ENCODE assay signal across 23 cellular contexts in the genomic region with DNA sequence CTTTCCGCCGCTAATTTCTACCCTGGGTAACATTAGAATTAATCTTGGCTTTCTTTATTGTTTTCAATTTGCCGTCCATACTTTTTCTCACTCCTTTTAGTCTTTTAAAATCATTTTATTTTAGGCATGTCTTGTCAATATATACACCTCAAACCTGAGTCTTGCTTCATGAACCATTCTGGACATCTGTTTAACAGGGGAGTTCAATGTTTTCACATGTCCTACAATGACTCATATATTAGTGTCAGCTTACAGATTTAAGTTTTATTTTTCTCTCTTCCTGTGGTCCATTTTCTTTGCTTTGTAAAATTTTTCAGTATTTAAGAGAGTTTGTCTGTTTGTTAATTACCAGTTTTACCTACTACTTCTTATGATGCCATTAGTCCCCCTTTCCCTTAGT.
"Had no signal": no experiment of that assay in that cellular context is flagged by ENCODE, and none has a peak within 500 bp of the region (broad histone marks: within the 10 kb centered on the region; RNA-seq: fewer than 3 reads in every experiment).

No MANE protein-coding gene starts in this region.

- H3K4me1 ChIP-seq: ascending aorta, esophagus muscularis mucosa, heart left ventricle, left ventricle myocardium inferior, tibial nerve had no signal

- H3K27me3 ChIP-seq: ascending aorta, esophagus muscularis mucosa, heart left ventricle, tibial nerve had no signal

- H3K36me3 ChIP-seq: ascending aorta, esophagus muscularis mucosa, heart left ventricle had no signal

- ATAC-seq: heart left ventricle; mucosa of descending colon; natural killer cell treated with Interleukin-12 subunit alpha and Interleukin-12 subunit beta and Interleukin-15 and Interleukin-18, amount 100 ng/mL, for 72 hours; right cardiac atrium; T-helper 17 cell had no signal

- DNase-seq: activated CD4-positive, alpha-beta memory T cell treated with anti-CD3 and anti-CD28 coated beads for 36 hours; activated CD4-positive, alpha-beta T cell treated with anti-CD3 and anti-CD28 coated beads, Interleukin-2, amount 10 ng/mL, durations not matched to agents 24 days and 14 days; activated CD4-positive, CD25-positive, alpha-beta regulatory T cell treated with anti-CD3 and anti-CD28 coated beads, Interleukin-2, amount 50 U/mL, for 72 hours; activated CD8-positive, alpha-beta memory T cell treated with anti-CD3 and anti-CD28 coated beads, Interleukin-2, amount 50 U/mL, for 48 hours; activated gamma-delta T cell; activated naive CD4-positive, alpha-beta T cell treated with anti-CD3 and anti-CD28 coated beads, Interleukin-2, amount 10 ng/mL, durations not matched to agents 7 days and 5 days; activated naive CD8-positive, alpha-beta T cell treated with anti-CD3 and anti-CD28 coated beads, Interleukin-2, amount 10 ng/mL, durations not matched to agents 7 days and 5 days; activated T-cell treated with anti-CD3 and anti-CD28 coated beads, Interleukin-2, amount 50 U/mL, for 24 hours; central memory CD4-positive, alpha-beta T cell; endodermal cell; heart left ventricle; left ventricle myocardium inferior; mucosa of descending colon; right cardiac atrium; stimulated activated CD4-positive, alpha-beta T cell treated with anti-CD3 and anti-CD28 coated beads, Interleukin-2, amount 100 ng/mL, for 48 hours; stimulated activated naive CD4-positive, alpha-beta T cell treated with Interleukin-2 at 50 U/mL for 16 hours; T-helper 17 cell; T1000 had no signal

- H3K27ac ChIP-seq: ascending aorta, esophagus muscularis mucosa, heart left ventricle, left ventricle myocardium inferior, tibial nerve had no signal

- H3K4me3 ChIP-seq: ascending aorta, esophagus muscularis mucosa, heart left ventricle, left ventricle myocardium inferior, lung, mucosa of descending colon, tibial nerve had no signal
